In genomic region chr15:64775551-64776401, GRCh38 we compare ENCODE assay signal across 8 cellular contexts. TPM values are rescaled to one million over a fixed set of nuclear protein-coding genes. Genes with fewer than 3 reads are reported as not detected.
DNase-seq lines count a peak whose midpoint lies in the region; ATAC-seq and TF ChIP-seq lines count a peak whose summit lies in the region.

RBPMS2 (minus strand) TSS chr15:64775589; CDS start chr15:64775319, 270 bp downstream.

- H3K4me3 Mint-ChIP-seq in MCF 10A (ENCODE audit: unreplicated experiment) = peak within 1 kb of the TSS; percentile 70

- H3K9me3 ChIP-seq in lung (ENCODE audit: control insufficient read depth in 2 of 2, insufficient read depth in 1 of 2, low read length in 1 of 2) (no peaks in the 10 kb centered on the region), upper lobe of left lung (no peaks in the 10 kb centered on the region)

- H3K9me3 Mint-ChIP-seq in MCF 10A (ENCODE audit: unreplicated experiment) = no peaks in the 10 kb centered on the region

- peaks cover 3 to 4% of the 10 kb centered on the region in 2 donors for H3K4me1 ChIP-seq in lung (ENCODE audit: control insufficient read depth in 2 of 2, insufficient read depth in 2 of 2, low read length in 2 of 2)
- H3K4me1 ChIP-seq in upper lobe of left lung = peaks cover 0 to 25% (median 5%) of the 10 kb centered on the region in 4 donors

- H3K4me1 Mint-ChIP-seq in MCF 10A (ENCODE audit: insufficient read depth, unreplicated experiment) = no peaks in the 10 kb centered on the region

- H3K27me3 ChIP-seq in BJ (ENCODE audit: control insufficient read depth, insufficient read depth, low read length) (peaks cover 17% of the 10 kb centered on the region), lung (ENCODE audit: control insufficient read depth, insufficient read depth) (no peaks in the 10 kb centered on the region), upper lobe of left lung (peaks cover 0 to 15% (median 4%) of the 10 kb centered on the region in 4 donors)

- H3K27ac ChIP-seq in lung (ENCODE audit: low read depth in 1 of 2, low read length in 1 of 2) (peak within 1 kb of the TSS; percentile 61 to 98), upper lobe of left lung (peak within 1 kb of the TSS; percentile 54 to 87 (median 78))

- H3K4me3 ChIP-seq in BJ (ENCODE audit: low read depth, low read length) = peak within 1 kb of the TSS; percentile 40
- H3K4me3 ChIP-seq in lung = peak within 1 kb of the TSS; percentile 52
- peak within 1 kb of the TSS; percentile 54 to 85 (median 67) for H3K4me3 ChIP-seq in upper lobe of left lung

- H3K36me3 ChIP-seq in BJ (ENCODE audit: control insufficient read depth, insufficient read depth, low read length) = no peaks in the 10 kb centered on the region
- H3K36me3 ChIP-seq in lung (ENCODE audit: control insufficient read depth in 2 of 2, insufficient read depth in 2 of 2, low read length in 2 of 2) = no peaks in the 10 kb centered on the region
- no peaks in the 10 kb centered on the region for H3K36me3 ChIP-seq in upper lobe of left lung

- TF ChIP-seq CTCF in BJ (IDR thresholded peaks at IDR 0.05; ENCODE audit: insufficient read depth, low read depth, low read length) = no peak
- TF ChIP-seq CTCF in MCF 10A (IDR thresholded peaks at IDR 0.05; ENCODE audit: unreplicated experiment) = no peak
- TF ChIP-seq CTCF in lung (IDR thresholded peaks at IDR 0.05; ENCODE audit: control extremely low read depth, extremely low read depth) = no peak
- TF ChIP-seq CTCF in upper lobe of left lung (IDR thresholded peaks at IDR 0.05) = no peak

- intact Hi-C loops in MCF 10A (cut with micrococcal nuclease) = no loop called here

- 1 to 2% methylated on average over 32 to 76 of the region's 90 CpGs for WGBS in lung, 2 donors
- 2 to 3% methylated on average over 24 to 25 of the region's 90 CpGs for WGBS in upper lobe of left lung, 2 donors

- peaks cover 11% of the 10 kb centered on the region for H3K27me3 Mint-ChIP-seq in MCF 10A (ENCODE audit: insufficient read depth, unreplicated experiment)

- H3K27ac Mint-ChIP-seq in MCF 10A (ENCODE audit: low read depth, unreplicated experiment) = no peak within 1 kb of the TSS

- TF ChIP-seq POLR2A in upper lobe of left lung (IDR thresholded peaks at IDR 0.05) = no peak

- no peak for ATAC-seq in lung (ENCODE audit: insufficient read depth, low FRiP score)
- ATAC-seq in upper lobe of left lung (ENCODE audit: low FRiP score in 2 of 2) = peak in 1 of 2 donors; percentile 79
- ATAC-seq in GM18873 (IDR thresholded peaks at IDR 0.05; ENCODE audit: low FRiP score, unreplicated experiment) = no peak

- no peaks in the 10 kb centered on the region for H3K36me3 Mint-ChIP-seq in MCF 10A (ENCODE audit: insufficient read depth, unreplicated experiment)

- POLR2A ChIA-PET in BJ (lab: Charles Lee) (no interaction called here), MCF 10A (lab: Yijun Ruan, JAX) (no interaction called here)

- no peak for TF ChIP-seq EP300 in upper lobe of left lung (IDR thresholded peaks at IDR 0.05)

- CTCF ChIA-PET in BJ (lab: Yijun Ruan, JAX) (no interaction called here), MCF 10A (lab: Yijun Ruan, JAX) (no interaction called here)

- DNase-seq in BJ (ENCODE audit: low read depth) (no peak), HuH-7 (ENCODE audit: low spot score) (peak; percentile 44), MCF 10A (ENCODE audit: unreplicated experiment) (peak; percentile 16), lung (ENCODE audit: low spot score) (no peak), upper lobe of left lung (peak in 1 of 2 donors; percentile 83), hepatic stellate cell (ENCODE audit: low spot score) (no peak), NCI-H1048 (lab: John Stamatoyannopoulos, UW) (no peak)

- no TSS peak for BruUV-seq in MCF 10A (replicated peaks; lab: Mats Ljungman, UMichigan)

RNA-seq across cellular contexts. Expression of gene RBPMS2, which starts in this region (rescaled TPM):
- 0.45 and 0.67 TPM in 2 replicates for polyA plus RNA-seq in BJ (2011; rRNA removed)
- 0.33 and 0.77 TPM in 2 replicates for polyA minus RNA-seq in BJ (2011; rRNA and poly(A)+ RNA removed)
- 0.16 and 0.17 TPM in 2 replicates for total RNA-seq in MCF 10A (2022)
- 1 to 10 TPM in 1 of 2 donors, under 1 TPM in 1; 0.68 to 3.9 TPM for total RNA-seq in lung
- 1 to 10 TPM; 2.0 to 2.6 TPM for polyA plus RNA-seq in lung
- total RNA-seq in upper lobe of left lung = 1 to 10 TPM; 1.2 to 3.6 (median 2.0) TPM

Comparison
In these comparisons a context has a peak if more than half of its experiments do, and no peak if none do; other contexts are left out.
1. Peak in DNase-seq in MCF 10A; RNA of the gene not detected or under 1 TPM.